In the genomic region with DNA sequence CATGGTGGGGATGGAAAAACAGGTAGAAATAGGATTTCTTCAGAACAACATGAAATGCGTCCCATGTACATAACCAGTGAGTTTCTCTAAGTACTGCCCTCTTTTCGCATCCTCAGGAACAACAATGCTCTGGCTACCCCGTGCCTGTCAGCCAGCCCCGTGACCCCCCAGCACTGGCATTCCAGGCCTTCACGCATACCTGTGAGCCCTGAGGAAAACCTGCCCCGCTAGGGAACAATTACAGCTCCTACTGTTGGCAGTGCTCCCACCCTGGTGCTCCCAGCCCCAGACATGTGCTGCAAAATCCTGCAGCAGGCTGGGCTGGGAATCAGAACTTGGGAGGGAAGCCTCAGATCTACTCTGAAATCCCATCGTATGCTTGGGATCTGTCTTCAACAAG, we compare ENCODE assay signal across 8 cellular contexts. TPM values are rescaled to one million over a fixed set of nuclear protein-coding genes. Genes with fewer than 3 reads are reported as not detected.
DNase-seq lines count a peak whose midpoint lies in the region; ATAC-seq, FAIRE-seq and TF ChIP-seq lines count a peak whose summit lies in the region.

No MANE protein-coding gene starts in this region.

- H3K9ac ChIP-seq in mucosa of rectum (ENCODE audit: low read depth in 1 of 2, low read length in 2 of 2), result no peak overlapping the region

- TF ChIP-seq CTCF in heart right ventricle (IDR thresholded peaks at IDR 0.05) (no peak), bronchial epithelial cell (IDR thresholded peaks at IDR 0.05; ENCODE audit: insufficient read depth, low read length, severe bottlenecking) (no peak), vagina (IDR thresholded peaks at IDR 0.05) (no peak)

- peak; percentile 7 for FAIRE-seq in bronchial epithelial cell (lab: Jason Lieb, UNC)

- DNase-seq in heart right ventricle (no peak), Right ventricle myocardium superior (no peak), bronchial epithelial cell (ENCODE audit: low read depth) (no peak), vagina (ENCODE audit: extremely low spot score in 2 of 2) (no peak), NCI-H2081 (lab: John Stamatoyannopoulos, UW) (no peak), germinal center (ENCODE audit: low spot score) (no peak)

- peaks cover 58 to 99% (median 97%) of the 10 kb centered on the region in 9 donors for H3K4me1 ChIP-seq in heart right ventricle
- peaks cover 76 to 81% of the 10 kb centered on the region in 2 donors for H3K4me1 ChIP-seq in mucosa of rectum (ENCODE audit: control insufficient read depth in 2 of 2, insufficient read depth in 2 of 2, low read length in 2 of 2)
- peaks cover 100% of the 10 kb centered on the region for H3K4me1 ChIP-seq in vagina

- no peak for TF ChIP-seq POLR2A in vagina (IDR thresholded peaks at IDR 0.05)

- ATAC-seq in heart right ventricle, result no peak
- ATAC-seq in Right ventricle myocardium superior (ENCODE audit: poor library complexity), result no peak
- no peak for ATAC-seq in GM19452 (IDR thresholded peaks at IDR 0.05; ENCODE audit: unreplicated experiment)

- WGBS in heart right ventricle, 2 donors, result 64 to 65% methylated on average over 7 of the region's 7 CpGs

- H3K36me3 ChIP-seq in heart right ventricle (peaks cover 0 to 73% (median 0%) of the 10 kb centered on the region in 9 donors), bronchial epithelial cell (ENCODE audit: control insufficient read depth, insufficient read depth, low read length) (peaks cover 5% of the 10 kb centered on the region), mucosa of rectum (ENCODE audit: control insufficient read depth in 2 of 2, insufficient read depth in 2 of 2, low read length in 2 of 2) (peaks cover 21 to 42% of the 10 kb centered on the region in 2 donors), vagina (peaks cover 0 to 3% of the 10 kb centered on the region in 2 donors)

- H3K9me3 ChIP-seq in heart right ventricle, result no peaks in the 10 kb centered on the region
- H3K9me3 ChIP-seq in mucosa of rectum (ENCODE audit: control insufficient read depth in 2 of 2, low read length in 2 of 2), result no peaks in the 10 kb centered on the region
- no peaks in the 10 kb centered on the region for H3K9me3 ChIP-seq in vagina

- H3K27ac ChIP-seq in heart right ventricle (peak overlapping the region in 8 of 10 donors; percentile 39 to 99 (median 82)), mucosa of rectum (ENCODE audit: low read depth in 2 of 2, low read length in 2 of 2) (peak overlapping the region; percentile 38 to 58), vagina (peak overlapping the region; percentile 94)

- H3K4me3 ChIP-seq in heart right ventricle (peak overlapping the region in 5 of 10 donors; percentile 1 to 94 (median 12)), bronchial epithelial cell (ENCODE audit: low read depth, low read length) (no peak overlapping the region), mucosa of rectum (ENCODE audit: low read length in 2 of 2) (peak overlapping the region in 1 of 2 donors; percentile 44), vagina (peak overlapping the region in 1 of 2 donors; percentile 1)

- intact Hi-C loops in heart right ventricle (cut with DNase I) (loop anchor here in 7 of 10 donors (5.0 to 10.0 kb wide), 9 partner anchors 94 to 1761 kb away; no protein-coding TSS in a partner anchor), Right ventricle myocardium superior (cut with DNase I) (loop anchor here (10.0 kb wide), 1 partner anchor 107 kb away; no protein-coding TSS in a partner anchor), vagina (cut with DNase I) (no loop called here)

- H3K27me3 ChIP-seq in heart right ventricle (no peaks in the 10 kb centered on the region), bronchial epithelial cell (ENCODE audit: control insufficient read depth, insufficient read depth, low read length) (no peaks in the 10 kb centered on the region), mucosa of rectum (ENCODE audit: control insufficient read depth in 2 of 2, insufficient read depth in 2 of 2, low read length in 2 of 2) (no peaks in the 10 kb centered on the region), vagina (no peaks in the 10 kb centered on the region)

RNA-seq across cellular contexts. Expression of gene SMAD7, which starts 9.1 kb away (rescaled TPM):
- total RNA-seq in heart right ventricle, result 10 to 100 TPM; 15.4 to 28.6 (median 19.9) TPM
- polyA plus RNA-seq in heart right ventricle, result 10 to 100 TPM in 1 of 2 donors, 1 to 10 TPM in 1; 6.7 to 18.7 TPM
- total RNA-seq in Right ventricle myocardium superior, result 14.0 TPM
- 11.5 and 19.2 TPM in 2 replicates for total RNA-seq in bronchial epithelial cell
- 34.1 TPM for total RNA-seq in vagina
